14 cellular contexts compared by ENCODE assay signal in genomic region chr10:124747745-124748144, GRCh38. TPM values are rescaled to one million over a fixed set of nuclear protein-coding genes. Genes with fewer than 3 reads are reported as not detected.
DNase-seq lines count a peak whose midpoint lies in the region; ATAC-seq and TF ChIP-seq lines count a peak whose summit lies in the region.
"Had no signal": no experiment of that assay in that cellular context is flagged by ENCODE, and none has a peak within 500 bp of the region (broad histone marks: within the 10 kb centered on the region; RNA-seq: fewer than 3 reads in every experiment).

No MANE protein-coding gene starts in this region.

- peak overlapping the region; percentile 17 to 91 (median 66) for H3K27ac Mint-ChIP-seq in brain
- H3K27ac Mint-ChIP-seq: CD4-positive, CD25-positive, alpha-beta regulatory T cell; H9 had no signal

- peak overlapping the region in 2 of 5 experiments; percentile 56 to 69 for H3K4me3 Mint-ChIP-seq in brain
- H3K4me3 Mint-ChIP-seq: H9 had no signal

- H2AFZ ChIP-seq in KMS-11 (ENCODE audit: low read depth) = no peak overlapping the region

- H3K9ac ChIP-seq in KMS-11 = no peak overlapping the region
- H3K9ac ChIP-seq: BLaER1 treated with 17β-estradiol and CSF1 and Interleukin-3, amounts not matched to agents 10 nM and 100 nM had no signal

- TF ChIP-seq CTCF in KMS-11 (conservative IDR thresholded peaks at IDR 0.05; ENCODE audit: low read depth, low read length) (no peak), brain (conservative IDR thresholded peaks at IDR 0.05) (no peak), foreskin keratinocyte (conservative IDR thresholded peaks at IDR 0.05) (no peak), suprapubic skin (IDR thresholded peaks at IDR 0.05) (no peak)

- TF ChIP-seq POLR2A in suprapubic skin (IDR thresholded peaks at IDR 0.05) = no peak

- peaks cover 18% of the 10 kb centered on the region for H3K36me3 Mint-ChIP-seq in brain

- ATAC-seq in foreskin keratinocyte = no peak

- DNase-seq in foreskin keratinocyte (no peak), suprapubic skin (ENCODE audit: low spot score in 2 of 2) (no peak), medulla oblongata (ENCODE audit: extremely low spot score) (no peak), NOMO-1 (lab: John Stamatoyannopoulos, UW; ENCODE audit: unreplicated experiment in 2 of 2) (no peak)
- DNase-seq in activated naive CD4-positive, alpha-beta T cell treated with anti-CD3 and anti-CD28 coated beads, Interleukin-2, amount 50 U/mL, for 16 hours = no peak
- DNase-seq: 8988T; CD4-positive, CD25-positive, alpha-beta regulatory T cell; DMS53; GF-D8; GOT3; H9 had no signal

- H3K27me3 Mint-ChIP-seq in brain = peaks cover 4% of the 10 kb centered on the region
- H3K27me3 Mint-ChIP-seq: CD4-positive, CD25-positive, alpha-beta regulatory T cell had no signal

- H3K4me1 ChIP-seq in KMS-11 (ENCODE audit: low read depth, poor library complexity, severe bottlenecking) = peaks cover 47% of the 10 kb centered on the region
- peaks cover 28% of the 10 kb centered on the region for H3K4me1 ChIP-seq in foreskin keratinocyte
- H3K4me1 ChIP-seq in suprapubic skin = peaks cover 37% of the 10 kb centered on the region

- H3K36me3 ChIP-seq in KMS-11 (ENCODE audit: insufficient read depth) = no peaks in the 10 kb centered on the region
- H3K36me3 ChIP-seq in suprapubic skin = no peaks in the 10 kb centered on the region

- no peaks in the 10 kb centered on the region for H3K9me3 ChIP-seq in suprapubic skin
- H3K9me3 ChIP-seq: BLaER1 treated with 17β-estradiol and CSF1 and Interleukin-3, amounts not matched to agents 10 nM and 100 nM had no signal

- TF ChIP-seq EP300 in suprapubic skin (IDR thresholded peaks at IDR 0.05) = no peak

- no peaks in the 10 kb centered on the region for H4K20me1 ChIP-seq in KMS-11 (ENCODE audit: insufficient read depth)

- 87% methylated on average over 1 of the region's 1 CpG for WGBS in suprapubic skin

- no peaks in the 10 kb centered on the region for H3K27me3 ChIP-seq in KMS-11 (ENCODE audit: insufficient read depth, low read depth)
- no peaks in the 10 kb centered on the region for H3K27me3 ChIP-seq in foreskin keratinocyte
- H3K27me3 ChIP-seq in suprapubic skin = no peaks in the 10 kb centered on the region
- H3K27me3 ChIP-seq: BLaER1 treated with 17β-estradiol and CSF1 and Interleukin-3, amounts not matched to agents 10 nM and 100 nM had no signal

- H3K4me2 ChIP-seq in KMS-11 = peak overlapping the region; percentile 59; the same call in 1 of the 2 replicates
- H3K4me2 ChIP-seq: BLaER1 treated with 17β-estradiol and CSF1 and Interleukin-3, amounts not matched to agents 10 nM and 100 nM had no signal

- H3K27ac ChIP-seq in KMS-11 (no peak overlapping the region), foreskin keratinocyte (peak overlapping the region; percentile 43), suprapubic skin (peak overlapping the region; percentile 95)
- H3K27ac ChIP-seq: BLaER1 treated with 17β-estradiol and CSF1 and Interleukin-3, amounts not matched to agents 10 nM and 100 nM had no signal

- H3K9me3 Mint-ChIP-seq in brain = no peaks in the 10 kb centered on the region
- H3K9me3 Mint-ChIP-seq: CD4-positive, CD25-positive, alpha-beta regulatory T cell; H9 had no signal

- H3K4me1 Mint-ChIP-seq in brain = peaks cover 46% of the 10 kb centered on the region

- H3K79me2 ChIP-seq in KMS-11 (ENCODE audit: insufficient read depth, low read depth) = peaks cover 2% of the 10 kb centered on the region; the same call in 1 of the 2 replicates

- no peak overlapping the region for H3K4me3 ChIP-seq in KMS-11 (IDR thresholded peaks at IDR 0.05; ENCODE audit: insufficient read depth, low read depth, low read length)
- no peak overlapping the region for H3K4me3 ChIP-seq in suprapubic skin
- H3K4me3 ChIP-seq: BLaER1 treated with 17β-estradiol and CSF1 and Interleukin-3, amounts not matched to agents 10 nM and 100 nM had no signal

RNA-seq across cellular contexts. Expression of gene FAM53B, which starts 3.6 kb away (rescaled TPM):
- polyA plus RNA-seq in brain (ENCODE audit: insufficient read depth, low read depth, low replicate concordance) (25.9 TPM), foreskin keratinocyte (6.0 and 6.6 TPM in 2 replicates)
- total RNA-seq in foreskin keratinocyte (17.3 and 17.5 TPM in 2 replicates), suprapubic skin (10 to 100 TPM; 63.5 to 75.5 (median 67.3) TPM)

RNA-seq across cellular contexts. Expression of gene EEF1AKMT2, which starts 43.9 kb away (rescaled TPM):
- 9.8 TPM for polyA plus RNA-seq in brain (ENCODE audit: insufficient read depth, low read depth, low replicate concordance)
- 22.9 and 23.3 TPM in 2 replicates for total RNA-seq in foreskin keratinocyte
- 13.7 and 16.4 TPM in 2 replicates for polyA plus RNA-seq in foreskin keratinocyte
- 10 to 100 TPM; 11.4 to 23.8 (median 15.3) TPM for total RNA-seq in suprapubic skin

RNA-seq across cellular contexts. Expression of gene ABRAXAS2, which starts 53.9 kb away (rescaled TPM):
- polyA plus RNA-seq in brain (ENCODE audit: insufficient read depth, low read depth, low replicate concordance) (6.6 TPM), foreskin keratinocyte (8.1 and 9.6 TPM in 2 replicates)
- total RNA-seq in foreskin keratinocyte (18.7 and 19.0 TPM in 2 replicates), suprapubic skin (10 to 100 TPM; 12.4 to 17.3 (median 15.7) TPM)
